8 cellular contexts compared by ENCODE assay signal in genomic region chrX:72573158-72573511, GRCh38. TPM values are rescaled to one million over a fixed set of nuclear protein-coding genes. Genes with fewer than 3 reads are reported as not detected.
DNase-seq lines count a peak whose midpoint lies in the region; ATAC-seq and TF ChIP-seq lines count a peak whose summit lies in the region.

No MANE protein-coding gene starts in this region.

- peak overlapping the region; percentile 76 for H3K27ac ChIP-seq in KOPT-K1 (ENCODE audit: low read depth, low read length, poor library complexity, severe bottlenecking)
- peak overlapping the region in 3 of 4 donors; percentile 66 to 75 (median 75) for H3K27ac ChIP-seq in sigmoid colon

- TF ChIP-seq POLR2A in sigmoid colon (IDR thresholded peaks at IDR 0.05): no peak

- ATAC-seq in GM21447 (IDR thresholded peaks at IDR 0.05; ENCODE audit: unreplicated experiment): peak; percentile 33

- no peaks in the 10 kb centered on the region for H3K36me3 ChIP-seq in BJ (ENCODE audit: control insufficient read depth, insufficient read depth, low read length)
- H3K36me3 ChIP-seq in KOPT-K1 (ENCODE audit: insufficient read depth, low read length): peaks cover 3% of the 10 kb centered on the region; the same call in 1 of the 2 replicates
- H3K36me3 ChIP-seq in sigmoid colon: peaks cover 0 to 6% (median 0%) of the 10 kb centered on the region in 4 donors

- H3K9me3 ChIP-seq in KOPT-K1 (ENCODE audit: insufficient read depth, low read length, poor library complexity, severe bottlenecking) (no peaks in the 10 kb centered on the region), sigmoid colon (no peaks in the 10 kb centered on the region)

- intact Hi-C loops in sigmoid colon (cut with DNase I): no loop called here

- peaks cover 0 to 6% (median 0%) of the 10 kb centered on the region in 4 donors for H3K4me1 ChIP-seq in sigmoid colon

- WGBS in sigmoid colon, 2 donors: 0% methylated on average over 7 of the region's 7 CpGs

- CTCF ChIA-PET in BJ (lab: Yijun Ruan, JAX): no interaction called here

- no peaks in the 10 kb centered on the region for H3K27me3 ChIP-seq in BJ (ENCODE audit: control insufficient read depth, insufficient read depth, low read length)
- no peaks in the 10 kb centered on the region for H3K27me3 ChIP-seq in sigmoid colon

- no peak for DNase-seq in BJ (ENCODE audit: low read depth)
- DNase-seq in epithelial cell of esophagus (ENCODE audit: low read depth): no peak
- DNase-seq in sigmoid colon: no peak
- no peak for DNase-seq in NCI-H526 treated with DMSO at 0.1 percent for 48 hours (lab: John Stamatoyannopoulos, UW)
- DNase-seq in A172 (ENCODE audit: low spot score): no peak
- no peak for DNase-seq in stimulated activated CD8-positive, alpha-beta memory T cell treated with anti-CD3 and anti-CD28 coated beads, Interleukin-4, amount 100 ng/mL, for 48 hours

- no peak for TF ChIP-seq EP300 in sigmoid colon (IDR thresholded peaks at IDR 0.05)

- no peak for TF ChIP-seq CTCF in BJ (IDR thresholded peaks at IDR 0.05; ENCODE audit: insufficient read depth, low read depth, low read length)
- no peak for TF ChIP-seq CTCF in epithelial cell of esophagus (IDR thresholded peaks at IDR 0.05; ENCODE audit: insufficient read depth, low read depth, low read length, missing control alignments)
- no peak for TF ChIP-seq CTCF in sigmoid colon (IDR thresholded peaks at IDR 0.05)

- POLR2A ChIA-PET in BJ (lab: Charles Lee): no interaction called here

- peak overlapping the region; percentile 57 for H3K4me3 ChIP-seq in BJ (ENCODE audit: low read depth, low read length)
- H3K4me3 ChIP-seq in epithelial cell of esophagus (ENCODE audit: low read length): peak overlapping the region; percentile 76
- H3K4me3 ChIP-seq in sigmoid colon: peak overlapping the region; percentile 42 to 61 (median 56)

RNA-seq across cellular contexts. Expression of gene HDAC8, which starts 0.5 kb away (rescaled TPM):
- 14.9 and 20.6 TPM in 2 replicates for polyA plus RNA-seq in BJ (2011; rRNA removed)
- 17.3 and 23.4 TPM in 2 replicates for polyA minus RNA-seq in BJ (2011; rRNA and poly(A)+ RNA removed)
- 10 to 100 TPM; 30.4 to 44.0 (median 36.7) TPM for total RNA-seq in sigmoid colon
- 10 to 100 TPM; 13.2 to 19.2 (median 18.0) TPM for polyA plus RNA-seq in sigmoid colon
- 30.2 and 32.2 TPM in 2 replicates for total RNA-seq in A172 (2014; rRNA removed; shearing (Covaris generic))
